25 cellular contexts compared by ENCODE assay signal in the genomic region with DNA sequence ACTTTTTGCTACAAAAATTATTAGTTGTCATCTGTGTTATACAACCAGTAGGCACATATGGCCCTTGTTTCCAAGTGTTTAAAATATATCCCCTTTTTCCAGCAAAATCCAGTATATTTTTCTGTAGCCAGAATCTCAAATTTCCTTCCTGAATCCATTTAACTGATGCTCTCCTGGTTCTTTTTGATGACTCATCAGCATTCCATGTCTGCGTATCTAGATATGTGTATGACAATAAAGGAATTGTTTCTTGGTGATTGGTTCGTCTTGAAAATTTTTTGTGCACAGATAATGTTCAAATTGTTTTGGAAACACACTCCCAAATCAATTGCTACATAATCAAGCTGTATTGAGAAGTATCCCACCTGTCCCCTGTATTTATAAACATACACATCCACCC.
A peak's percentile ranks its signal among the peaks of the same experiment; 100 is the strongest.
DNase-seq lines count a peak whose midpoint lies in the region; ATAC-seq and TF ChIP-seq lines count a peak whose summit lies in the region.
"Had no signal": no experiment of that assay in that cellular context is flagged by ENCODE, and none has a peak within 500 bp of the region (broad histone marks: within the 10 kb centered on the region; RNA-seq: fewer than 3 reads in every experiment).

No MANE protein-coding gene starts in this region.

- no peak overlapping the region for H3K27ac ChIP-seq in CD8-positive, alpha-beta memory T cell (ENCODE audit: low read depth, low read length)
- H3K27ac ChIP-seq: BLaER1, body of pancreas, left ventricle myocardium inferior, neutrophil, psoas muscle, upper lobe of right lung had no signal

- no peak overlapping the region for H3K4me3 ChIP-seq in CD8-positive, alpha-beta memory T cell (ENCODE audit: low read length)
- H3K4me3 ChIP-seq: BLaER1, body of pancreas, GM23338, heart left ventricle, left ventricle myocardium inferior, psoas muscle, skin epidermis, upper lobe of right lung had no signal

- H3K4me1 ChIP-seq in CD8-positive, alpha-beta memory T cell (ENCODE audit: insufficient read depth, low read length), result peaks cover 46% of the 10 kb centered on the region
- H3K4me1 ChIP-seq: body of pancreas, psoas muscle, upper lobe of right lung had no signal

- POLR2A ChIA-PET in activated CD8-positive, alpha-beta T cell treated with anti-CD3 and anti-CD28 coated beads for 36 hours (lab: Charles Lee), result no interaction called here
- POLR2A ChIA-PET in activated CD8-positive, alpha-beta T cell treated with anti-CD3 and anti-CD28 coated beads, Interleukin-2, amount 10 ng/mL, durations not matched to agents 7 days and 5 days (lab: Charles Lee), result no interaction called here
- POLR2A ChIA-PET in CD8-positive, alpha-beta memory T cell (lab: Charles Lee), result interaction anchor here (1.3 kb wide), 1 partner anchor 10 kb away, joined by 5 read pairs; no protein-coding TSS in a partner anchor

- H3K4me1 Mint-ChIP-seq in activated CD8-positive, alpha-beta T cell treated with anti-CD3 and anti-CD28 coated beads for 36 hours (ENCODE audit: low read depth), result peaks cover 52% of the 10 kb centered on the region
- peaks cover 41% of the 10 kb centered on the region for H3K4me1 Mint-ChIP-seq in activated CD8-positive, alpha-beta T cell treated with anti-CD3 and anti-CD28 coated beads, Interleukin-2, amount 10 ng/mL, durations not matched to agents 7 days and 5 days (ENCODE audit: low read depth)
- H3K4me1 Mint-ChIP-seq in CD8-positive, alpha-beta memory T cell, result peaks cover 41 to 68% (median 67%) of the 10 kb centered on the region in 3 donors
- peaks cover 71% of the 10 kb centered on the region for H3K4me1 Mint-ChIP-seq in activated naive CD8-positive, alpha-beta T cell treated with anti-CD3 and anti-CD28 coated beads, Interleukin-2, amount 50 U/mL, for 24 hours
- H3K4me1 Mint-ChIP-seq in naive B cell, result peaks cover 12 to 44% (median 21%) of the 10 kb centered on the region in 3 donors
- H3K4me1 Mint-ChIP-seq: endodermal cell, GM23338 had no signal

- intact Hi-C loops in activated CD8-positive, alpha-beta T cell treated with anti-CD3 and anti-CD28 coated beads for 36 hours (cut with micrococcal nuclease), result no loop called here
- intact Hi-C loops in Right ventricle myocardium inferior (cut with DNase I), result loop anchor here (10.0 kb wide), 2 partner anchors 104 to 164 kb away; no protein-coding TSS in a partner anchor

- CTCF ChIA-PET in activated CD8-positive, alpha-beta T cell treated with anti-CD3 and anti-CD28 coated beads for 36 hours (lab: Charles Lee), result interaction anchor here (1.4 kb wide), 2 partner anchors 100 to 116 kb away, joined by 4 to 5 read pairs; no protein-coding TSS in a partner anchor
- CTCF ChIA-PET in activated CD8-positive, alpha-beta T cell treated with anti-CD3 and anti-CD28 coated beads, Interleukin-2, amount 10 ng/mL, durations not matched to agents 7 days and 5 days (lab: Charles Lee), result interaction anchor here (1.3 to 1.7 kb wide), 2 partner anchors 144 to 188 kb away, joined by 3 to 5 read pairs; no protein-coding TSS in a partner anchor
- CTCF ChIA-PET in CD8-positive, alpha-beta memory T cell (lab: Charles Lee), result no interaction called here

- ATAC-seq in activated CD8-positive, alpha-beta T cell treated with anti-CD3 and anti-CD28 coated beads for 36 hours, result no peak
- no peak for ATAC-seq in activated CD8-positive, alpha-beta T cell treated with anti-CD3 and anti-CD28 coated beads, Interleukin-2, amount 10 ng/mL, durations not matched to agents 7 days and 5 days
- ATAC-seq in activated naive CD8-positive, alpha-beta T cell treated with anti-CD3 and anti-CD28 coated beads, Interleukin-2, amount 50 U/mL, for 24 hours, result no peak
- ATAC-seq in naive B cell (ENCODE audit: low read depth in 2 of 2) (no peak), Right ventricle myocardium inferior (no peak), HG02973 (IDR thresholded peaks at IDR 0.05; ENCODE audit: unreplicated experiment) (no peak)
- ATAC-seq: body of pancreas, GM23338, heart left ventricle, psoas muscle, upper lobe of right lung had no signal

- H3K36me3 Mint-ChIP-seq in activated CD8-positive, alpha-beta T cell treated with anti-CD3 and anti-CD28 coated beads for 36 hours (ENCODE audit: low read depth), result peaks cover 3% of the 10 kb centered on the region
- H3K36me3 Mint-ChIP-seq in activated CD8-positive, alpha-beta T cell treated with anti-CD3 and anti-CD28 coated beads, Interleukin-2, amount 10 ng/mL, durations not matched to agents 7 days and 5 days (ENCODE audit: low read depth), result peaks cover 4% of the 10 kb centered on the region
- no peaks in the 10 kb centered on the region for H3K36me3 Mint-ChIP-seq in CD8-positive, alpha-beta memory T cell
- peaks cover under 1% of the 10 kb centered on the region for H3K36me3 Mint-ChIP-seq in activated naive CD8-positive, alpha-beta T cell treated with anti-CD3 and anti-CD28 coated beads, Interleukin-2, amount 50 U/mL, for 24 hours (ENCODE audit: low read depth)
- no peaks in the 10 kb centered on the region for H3K36me3 Mint-ChIP-seq in naive B cell

- H3K9me3 ChIP-seq in CD8-positive, alpha-beta memory T cell (ENCODE audit: low read length), result no peaks in the 10 kb centered on the region
- H3K9me3 ChIP-seq: body of pancreas, heart left ventricle, left ventricle myocardium inferior, neutrophil, psoas muscle, upper lobe of right lung had no signal

- DNase-seq in activated CD8-positive, alpha-beta T cell treated with anti-CD3 and anti-CD28 coated beads for 36 hours, result no peak
- no peak for DNase-seq in activated CD8-positive, alpha-beta T cell treated with anti-CD3 and anti-CD28 coated beads, Interleukin-2, amount 10 ng/mL, durations not matched to agents 7 days and 5 days
- DNase-seq in CD8-positive, alpha-beta memory T cell, result no peak
- no peak for DNase-seq in activated naive CD8-positive, alpha-beta T cell treated with anti-CD3 and anti-CD28 coated beads, Interleukin-2, amount 50 U/mL, for 24 hours
- DNase-seq in naive B cell, result no peak
- DNase-seq in Right ventricle myocardium inferior (ENCODE audit: missing footprints), result no peak
- no peak for DNase-seq in NCI-H748 (lab: John Stamatoyannopoulos, UW; ENCODE audit: unreplicated experiment)
- DNase-seq: activated CD4-positive, alpha-beta T cell treated with anti-CD3 and anti-CD28 coated beads, Interleukin-2, amount 10 ng/mL, durations not matched to agents 7 days and 5 days; activated naive CD8-positive, alpha-beta T cell treated with anti-CD3 and anti-CD28 coated beads, Interleukin-2, amount 10 ng/mL, durations not matched to agents 7 days and 5 days; body of pancreas; endodermal cell; heart left ventricle; left ventricle myocardium inferior; NCI-H1694; NCI-H774; psoas muscle; SHP77 treated with DMSO at 0.1 percent for 48 hours; stimulated activated CD4-positive, alpha-beta T cell treated with anti-CD3 and anti-CD28 coated beads, Interleukin-2, amount 100 ng/mL, for 48 hours; T-helper 1 cell; upper lobe of right lung had no signal

- H3K4me3 Mint-ChIP-seq in activated CD8-positive, alpha-beta T cell treated with anti-CD3 and anti-CD28 coated beads for 36 hours, result no peak overlapping the region
- H3K4me3 Mint-ChIP-seq in activated CD8-positive, alpha-beta T cell treated with anti-CD3 and anti-CD28 coated beads, Interleukin-2, amount 10 ng/mL, durations not matched to agents 7 days and 5 days, result no peak overlapping the region
- H3K4me3 Mint-ChIP-seq in CD8-positive, alpha-beta memory T cell, result peak overlapping the region in 2 of 7 donors; percentile 46 to 50
- H3K4me3 Mint-ChIP-seq in activated naive CD8-positive, alpha-beta T cell treated with anti-CD3 and anti-CD28 coated beads, Interleukin-2, amount 50 U/mL, for 24 hours, result peak overlapping the region; percentile 11
- H3K4me3 Mint-ChIP-seq in naive B cell, result no peak overlapping the region
- H3K4me3 Mint-ChIP-seq: activated CD4-positive, alpha-beta T cell treated with anti-CD3 and anti-CD28 coated beads, Interleukin-2, amount 10 ng/mL, durations not matched to agents 7 days and 5 days; endodermal cell; GM23338 had no signal

- H3K36me3 ChIP-seq in CD8-positive, alpha-beta memory T cell (ENCODE audit: insufficient read depth, low read length), result no peaks in the 10 kb centered on the region
- H3K36me3 ChIP-seq: BLaER1, heart left ventricle, left ventricle myocardium inferior, neutrophil, upper lobe of right lung had no signal

- no peaks in the 10 kb centered on the region for H3K9me3 Mint-ChIP-seq in activated CD8-positive, alpha-beta T cell treated with anti-CD3 and anti-CD28 coated beads for 36 hours
- no peaks in the 10 kb centered on the region for H3K9me3 Mint-ChIP-seq in activated CD8-positive, alpha-beta T cell treated with anti-CD3 and anti-CD28 coated beads, Interleukin-2, amount 10 ng/mL, durations not matched to agents 7 days and 5 days (ENCODE audit: insufficient read depth)
- H3K9me3 Mint-ChIP-seq in CD8-positive, alpha-beta memory T cell, result no peaks in the 10 kb centered on the region
- no peaks in the 10 kb centered on the region for H3K9me3 Mint-ChIP-seq in activated naive CD8-positive, alpha-beta T cell treated with anti-CD3 and anti-CD28 coated beads, Interleukin-2, amount 50 U/mL, for 24 hours
- peaks cover 0 to 5% (median 0%) of the 10 kb centered on the region in 7 donors for H3K9me3 Mint-ChIP-seq in naive B cell
- H3K9me3 Mint-ChIP-seq: activated CD4-positive, alpha-beta T cell treated with anti-CD3 and anti-CD28 coated beads, Interleukin-2, amount 10 ng/mL, durations not matched to agents 7 days and 5 days; activated naive CD8-positive, alpha-beta T cell treated with anti-CD3 and anti-CD28 coated beads, Interleukin-2, amount 10 ng/mL, durations not matched to agents 7 days and 5 days; GM23338 had no signal

- H3K27me3 Mint-ChIP-seq in activated CD8-positive, alpha-beta T cell treated with anti-CD3 and anti-CD28 coated beads for 36 hours, result no peaks in the 10 kb centered on the region
- no peaks in the 10 kb centered on the region for H3K27me3 Mint-ChIP-seq in activated CD8-positive, alpha-beta T cell treated with anti-CD3 and anti-CD28 coated beads, Interleukin-2, amount 10 ng/mL, durations not matched to agents 7 days and 5 days (ENCODE audit: low read depth)
- no peaks in the 10 kb centered on the region for H3K27me3 Mint-ChIP-seq in CD8-positive, alpha-beta memory T cell
- H3K27me3 Mint-ChIP-seq in activated naive CD8-positive, alpha-beta T cell treated with anti-CD3 and anti-CD28 coated beads, Interleukin-2, amount 50 U/mL, for 24 hours, result no peaks in the 10 kb centered on the region
- H3K27me3 Mint-ChIP-seq in naive B cell, result no peaks in the 10 kb centered on the region
- H3K27me3 Mint-ChIP-seq: activated CD4-positive, alpha-beta T cell treated with anti-CD3 and anti-CD28 coated beads, Interleukin-2, amount 10 ng/mL, durations not matched to agents 7 days and 5 days; activated naive CD8-positive, alpha-beta T cell treated with anti-CD3 and anti-CD28 coated beads, Interleukin-2, amount 10 ng/mL, durations not matched to agents 7 days and 5 days had no signal

- no peak for TF ChIP-seq CTCF in activated CD8-positive, alpha-beta T cell treated with anti-CD3 and anti-CD28 coated beads for 36 hours (IDR thresholded peaks at IDR 0.05)

- H3K27me3 ChIP-seq in CD8-positive, alpha-beta memory T cell (ENCODE audit: insufficient read depth, low read length, poor library complexity, severe bottlenecking), result no peaks in the 10 kb centered on the region
- H3K27me3 ChIP-seq: body of pancreas, neutrophil, upper lobe of right lung had no signal

- peak overlapping the region; percentile 53 for H3K27ac Mint-ChIP-seq in activated CD8-positive, alpha-beta T cell treated with anti-CD3 and anti-CD28 coated beads for 36 hours
- H3K27ac Mint-ChIP-seq in activated CD8-positive, alpha-beta T cell treated with anti-CD3 and anti-CD28 coated beads, Interleukin-2, amount 10 ng/mL, durations not matched to agents 7 days and 5 days, result no peak overlapping the region
- H3K27ac Mint-ChIP-seq in CD8-positive, alpha-beta memory T cell, result peak overlapping the region; percentile 37 to 93 (median 60)
- peak overlapping the region; percentile 60 for H3K27ac Mint-ChIP-seq in activated naive CD8-positive, alpha-beta T cell treated with anti-CD3 and anti-CD28 coated beads, Interleukin-2, amount 50 U/mL, for 24 hours
- peak overlapping the region in 4 of 6 donors; percentile 1 to 57 (median 34) for H3K27ac Mint-ChIP-seq in naive B cell
- H3K27ac Mint-ChIP-seq: endodermal cell, GM23338 had no signal
